Comparison of ENCODE assay signal across 24 cellular contexts in genomic region chr6:14885471-14885987, GRCh38.
"Had no signal": no experiment of that assay in that cellular context is flagged by ENCODE, and none has a peak within 500 bp of the region (broad histone marks: within the 10 kb centered on the region; RNA-seq: fewer than 3 reads in every experiment).

No MANE protein-coding gene starts in this region.

- FAIRE-seq: bronchial epithelial cell, urothelium cell line had no signal

- H3K27me3 ChIP-seq: adrenal gland, gastroesophageal sphincter, neutrophil, ovary, right atrium auricular region, tibial artery had no signal

- H3K4me3 ChIP-seq: adrenal gland, coronary artery, gastroesophageal sphincter, ovary, psoas muscle, right atrium auricular region, tibial artery had no signal

- H3K9me3 ChIP-seq: adrenal gland, gastroesophageal sphincter, neutrophil, ovary, psoas muscle, right atrium auricular region, tibial artery had no signal

- H3K27ac ChIP-seq: adrenal gland, coronary artery, epithelial cell of prostate, gastroesophageal sphincter, neutrophil, ovary, psoas muscle, right atrium auricular region, tibial artery had no signal

- DNase-seq: activated gamma-delta T cell treated with Interleukin-2 at 50 U/mL for 16 hours; activated T-cell treated with anti-CD3 and anti-CD28 coated beads, Interleukin-2, amount 50 U/mL, for 1 hour; adrenal gland; cerebellar nuclear complex; head of caudate nucleus; hypothalamus; left ventricle myocardium superior; mammary epithelial cell; midbrain; ovary; psoas muscle; stimulated activated CD4-positive, alpha-beta T cell treated with anti-CD3 and anti-CD28 coated beads, Interleukin-4, amount 100 ng/mL, for 24 hours; stimulated activated naive CD8-positive, alpha-beta T cell treated with anti-CD3 and anti-CD28 coated beads, Interleukin-15, Interleukin-2, amounts not matched to agents 100 U/mL and 50 U/mL, for 24 hours; T-cell; tibial artery had no signal

- ATAC-seq: gastroesophageal sphincter; left ventricle myocardium superior; natural killer cell treated with Interleukin-12 subunit alpha and Interleukin-12 subunit beta and Interleukin-15 and Interleukin-18, amount 100 ng/mL, for 72 hours; psoas muscle; stimulated activated naive CD8-positive, alpha-beta T cell treated with anti-CD3 and anti-CD28 coated beads, Interleukin-15, Interleukin-2, amounts not matched to agents 100 U/mL and 50 U/mL, for 24 hours; T-cell; WTC11 had no signal

- H3K36me3 ChIP-seq: adrenal gland, gastroesophageal sphincter, neutrophil, ovary, right atrium auricular region, tibial artery had no signal
